ENCODE assay signal across 19 cellular contexts in the genomic region with DNA sequence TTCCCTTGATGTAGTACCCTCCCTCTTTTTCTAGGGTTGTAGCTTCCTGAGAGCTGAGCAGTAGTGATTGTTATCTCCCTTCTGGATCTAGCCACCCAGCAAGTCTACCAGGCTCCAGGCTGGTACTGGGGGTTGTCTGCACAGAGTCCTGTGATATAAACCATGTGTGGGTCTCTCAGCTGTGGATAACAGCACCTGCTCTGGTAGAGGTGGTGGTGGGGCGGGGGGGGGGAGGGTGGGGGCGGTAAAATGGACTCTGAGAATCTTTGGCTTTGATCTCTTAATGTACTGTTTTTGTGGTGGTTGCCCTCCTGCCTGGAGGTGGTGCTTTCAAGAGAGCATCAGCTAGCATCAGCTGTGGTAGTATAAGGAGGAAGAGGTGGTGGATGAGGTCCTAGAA.
DNase-seq lines count a peak whose midpoint lies in the region; ATAC-seq and TF ChIP-seq lines count a peak whose summit lies in the region.
"Had no signal": no experiment of that assay in that cellular context is flagged by ENCODE, and none has a peak within 500 bp of the region (broad histone marks: within the 10 kb centered on the region; RNA-seq: fewer than 3 reads in every experiment).

No MANE protein-coding gene starts in this region.

- H3K4me1 ChIP-seq in DND-41 (ENCODE audit: insufficient read depth, low read length): peaks cover 11% of the 10 kb centered on the region
- H3K4me1 ChIP-seq: BLaER1 treated with 17β-estradiol and CSF1 and Interleukin-3, amounts not matched to agents 10 nM and 100 nM; Caco-2 had no signal

- no peak for DNase-seq in activated CD8-positive, alpha-beta T cell treated with anti-CD3 and anti-CD28 coated beads, Interleukin-2, amount 10 ng/mL, durations not matched to agents 7 days and 5 days
- DNase-seq in activated CD8-positive, alpha-beta T cell treated with anti-CD3 and anti-CD28 coated beads for 36 hours: no peak
- peak; percentile 52 for DNase-seq in DND-41
- no peak for DNase-seq in HuH-7 (ENCODE audit: low spot score)
- DNase-seq in GM10266 (ENCODE audit: extremely low spot score): no peak
- DNase-seq: 8988T; ACHN; Caco-2; Calu3; CD4-positive, alpha-beta T cell; CD8-positive, alpha-beta T cell; DMS79 treated with DMSO at 0.1 percent for 48 hours; EL; GDM1 had no signal

- ATAC-seq in activated CD8-positive, alpha-beta T cell treated with anti-CD3 and anti-CD28 coated beads, Interleukin-2, amount 10 ng/mL, durations not matched to agents 7 days and 5 days: no peak
- ATAC-seq in activated CD8-positive, alpha-beta T cell treated with anti-CD3 and anti-CD28 coated beads for 36 hours: no peak
- ATAC-seq in DND-41 (ENCODE audit: insufficient read depth, low read depth): peak; percentile 87
- ATAC-seq in stimulated activated memory B cell treated with anti-CD40 and anti-IgM and Interleukin-4, amounts not matched to agents 10 μg/mL and 1 μg/mL and 100 μg/mL, for 72 hours: peak; percentile 27
- ATAC-seq in GM21515 (IDR thresholded peaks at IDR 0.05; ENCODE audit: unreplicated experiment): no peak
- ATAC-seq: CD8-positive, alpha-beta T cell had no signal

- TF ChIP-seq CTCF in activated CD8-positive, alpha-beta T cell treated with anti-CD3 and anti-CD28 coated beads for 36 hours (IDR thresholded peaks at IDR 0.05): no peak
- TF ChIP-seq CTCF in DND-41 (IDR thresholded peaks at IDR 0.05; ENCODE audit: borderline replicate concordance, extremely low read depth, low read length, poor library complexity, severe bottlenecking) (no peak), GM10266 (IDR thresholded peaks at IDR 0.05; ENCODE audit: control insufficient read depth, insufficient read depth, low read depth, missing control alignments) (no peak)

- H3K27ac ChIP-seq in DND-41 (ENCODE audit: low read length) (no peak overlapping the region), KOPT-K1 (ENCODE audit: low read depth, low read length, poor library complexity, severe bottlenecking) (peak overlapping the region; percentile 64)
- H3K27ac ChIP-seq: BLaER1 treated with 17β-estradiol and CSF1 and Interleukin-3, amounts not matched to agents 10 nM and 100 nM; C4-2B had no signal

- H3K36me3 ChIP-seq in DND-41 (ENCODE audit: insufficient read depth, low read length) (no peaks in the 10 kb centered on the region), KOPT-K1 (ENCODE audit: insufficient read depth, low read length) (no peaks in the 10 kb centered on the region)
- H3K36me3 ChIP-seq: BLaER1 treated with 17β-estradiol and CSF1 and Interleukin-3, amounts not matched to agents 10 nM and 100 nM had no signal

- no peaks in the 10 kb centered on the region for H3K27me3 Mint-ChIP-seq in activated CD8-positive, alpha-beta T cell treated with anti-CD3 and anti-CD28 coated beads, Interleukin-2, amount 10 ng/mL, durations not matched to agents 7 days and 5 days (ENCODE audit: low read depth)
- no peaks in the 10 kb centered on the region for H3K27me3 Mint-ChIP-seq in activated CD8-positive, alpha-beta T cell treated with anti-CD3 and anti-CD28 coated beads for 36 hours
- H3K27me3 Mint-ChIP-seq in stimulated activated memory B cell treated with anti-CD40 and anti-IgM and Interleukin-4, amounts not matched to agents 10 μg/mL and 1 μg/mL and 100 μg/mL, for 72 hours: no peaks in the 10 kb centered on the region
- H3K27me3 Mint-ChIP-seq: CD4-positive, alpha-beta T cell had no signal

- no peak overlapping the region for H3K4me3 Mint-ChIP-seq in activated CD8-positive, alpha-beta T cell treated with anti-CD3 and anti-CD28 coated beads, Interleukin-2, amount 10 ng/mL, durations not matched to agents 7 days and 5 days
- H3K4me3 Mint-ChIP-seq in activated CD8-positive, alpha-beta T cell treated with anti-CD3 and anti-CD28 coated beads for 36 hours: no peak overlapping the region
- no peak overlapping the region for H3K4me3 Mint-ChIP-seq in stimulated activated memory B cell treated with anti-CD40 and anti-IgM and Interleukin-4, amounts not matched to agents 10 μg/mL and 1 μg/mL and 100 μg/mL, for 72 hours
- H3K4me3 Mint-ChIP-seq: CD4-positive, alpha-beta T cell; CD8-positive, alpha-beta T cell had no signal

- no peak overlapping the region for H3K4me2 ChIP-seq in DND-41 (ENCODE audit: insufficient read depth, low read length)
- H3K4me2 ChIP-seq: BLaER1 treated with 17β-estradiol and CSF1 and Interleukin-3, amounts not matched to agents 10 nM and 100 nM had no signal

- H3K27ac Mint-ChIP-seq in activated CD8-positive, alpha-beta T cell treated with anti-CD3 and anti-CD28 coated beads, Interleukin-2, amount 10 ng/mL, durations not matched to agents 7 days and 5 days: peak overlapping the region; percentile 33
- no peak overlapping the region for H3K27ac Mint-ChIP-seq in activated CD8-positive, alpha-beta T cell treated with anti-CD3 and anti-CD28 coated beads for 36 hours
- H3K27ac Mint-ChIP-seq in stimulated activated memory B cell treated with anti-CD40 and anti-IgM and Interleukin-4, amounts not matched to agents 10 μg/mL and 1 μg/mL and 100 μg/mL, for 72 hours: no peak overlapping the region
- H3K27ac Mint-ChIP-seq: CD4-positive, alpha-beta T cell; CD8-positive, alpha-beta T cell had no signal

- intact Hi-C loops in activated CD8-positive, alpha-beta T cell treated with anti-CD3 and anti-CD28 coated beads for 36 hours (cut with micrococcal nuclease): no loop called here

- POLR2A ChIA-PET in activated CD8-positive, alpha-beta T cell treated with anti-CD3 and anti-CD28 coated beads, Interleukin-2, amount 10 ng/mL, durations not matched to agents 7 days and 5 days (lab: Charles Lee): no interaction called here
- POLR2A ChIA-PET in activated CD8-positive, alpha-beta T cell treated with anti-CD3 and anti-CD28 coated beads for 36 hours (lab: Charles Lee): no interaction called here

- H3K36me3 Mint-ChIP-seq in activated CD8-positive, alpha-beta T cell treated with anti-CD3 and anti-CD28 coated beads, Interleukin-2, amount 10 ng/mL, durations not matched to agents 7 days and 5 days (ENCODE audit: low read depth): no peaks in the 10 kb centered on the region
- H3K36me3 Mint-ChIP-seq in activated CD8-positive, alpha-beta T cell treated with anti-CD3 and anti-CD28 coated beads for 36 hours (ENCODE audit: low read depth): no peaks in the 10 kb centered on the region
- no peaks in the 10 kb centered on the region for H3K36me3 Mint-ChIP-seq in stimulated activated memory B cell treated with anti-CD40 and anti-IgM and Interleukin-4, amounts not matched to agents 10 μg/mL and 1 μg/mL and 100 μg/mL, for 72 hours
- H3K36me3 Mint-ChIP-seq: CD8-positive, alpha-beta T cell had no signal

- no peak overlapping the region for H3K9ac ChIP-seq in DND-41 (ENCODE audit: low read depth, low read length)
- H3K9ac ChIP-seq: BLaER1 treated with 17β-estradiol and CSF1 and Interleukin-3, amounts not matched to agents 10 nM and 100 nM had no signal

- no peak overlapping the region for H3K4me3 ChIP-seq in DND-41 (ENCODE audit: low read depth in 1 of 2, low read length in 2 of 2)
- H3K4me3 ChIP-seq: BLaER1 treated with 17β-estradiol and CSF1 and Interleukin-3, amounts not matched to agents 10 nM and 100 nM had no signal

- H4K20me1 ChIP-seq in DND-41 (ENCODE audit: insufficient read depth, low read length): no peaks in the 10 kb centered on the region
- H4K20me1 ChIP-seq: BLaER1 treated with 17β-estradiol and CSF1 and Interleukin-3, amounts not matched to agents 10 nM and 100 nM had no signal

- no peaks in the 10 kb centered on the region for H3K9me3 ChIP-seq in DND-41 (ENCODE audit: insufficient read depth, low read length, severe bottlenecking)
- H3K9me3 ChIP-seq in KOPT-K1 (ENCODE audit: insufficient read depth, low read length, poor library complexity, severe bottlenecking): no peaks in the 10 kb centered on the region
- H3K9me3 ChIP-seq: BLaER1 treated with 17β-estradiol and CSF1 and Interleukin-3, amounts not matched to agents 10 nM and 100 nM; Caco-2 had no signal

- no peaks in the 10 kb centered on the region for H3K27me3 ChIP-seq in DND-41 (ENCODE audit: insufficient read depth, low read length, poor library complexity)
- H3K27me3 ChIP-seq: BLaER1 treated with 17β-estradiol and CSF1 and Interleukin-3, amounts not matched to agents 10 nM and 100 nM had no signal

- H3K9me3 Mint-ChIP-seq in activated CD8-positive, alpha-beta T cell treated with anti-CD3 and anti-CD28 coated beads, Interleukin-2, amount 10 ng/mL, durations not matched to agents 7 days and 5 days (ENCODE audit: insufficient read depth): peaks cover 9% of the 10 kb centered on the region
- H3K9me3 Mint-ChIP-seq in activated CD8-positive, alpha-beta T cell treated with anti-CD3 and anti-CD28 coated beads for 36 hours: peaks cover 6% of the 10 kb centered on the region
- peaks cover 5% of the 10 kb centered on the region for H3K9me3 Mint-ChIP-seq in stimulated activated memory B cell treated with anti-CD40 and anti-IgM and Interleukin-4, amounts not matched to agents 10 μg/mL and 1 μg/mL and 100 μg/mL, for 72 hours

- H3K79me2 ChIP-seq in DND-41 (ENCODE audit: insufficient read depth, low read length): no peaks in the 10 kb centered on the region

- CTCF ChIA-PET in activated CD8-positive, alpha-beta T cell treated with anti-CD3 and anti-CD28 coated beads, Interleukin-2, amount 10 ng/mL, durations not matched to agents 7 days and 5 days (lab: Charles Lee): no interaction called here
- CTCF ChIA-PET in activated CD8-positive, alpha-beta T cell treated with anti-CD3 and anti-CD28 coated beads for 36 hours (lab: Charles Lee): no interaction called here

- no peak overlapping the region for H2AFZ ChIP-seq in DND-41 (ENCODE audit: low read depth, low read length)

- H3K4me1 Mint-ChIP-seq in activated CD8-positive, alpha-beta T cell treated with anti-CD3 and anti-CD28 coated beads, Interleukin-2, amount 10 ng/mL, durations not matched to agents 7 days and 5 days (ENCODE audit: low read depth): no peaks in the 10 kb centered on the region
- no peaks in the 10 kb centered on the region for H3K4me1 Mint-ChIP-seq in activated CD8-positive, alpha-beta T cell treated with anti-CD3 and anti-CD28 coated beads for 36 hours (ENCODE audit: low read depth)
- H3K4me1 Mint-ChIP-seq in stimulated activated memory B cell treated with anti-CD40 and anti-IgM and Interleukin-4, amounts not matched to agents 10 μg/mL and 1 μg/mL and 100 μg/mL, for 72 hours: no peaks in the 10 kb centered on the region

Comparison
In these comparisons a context has a peak if more than half of its experiments do, and no peak if none do; other contexts are left out.
1. ATAC-seq: peak in DND-41 (single experiment) and stimulated activated memory B cell treated with anti-CD40 and anti-IgM and Interleukin-4, amounts not matched to agents 10 μg/mL and 1 μg/mL and 100 μg/mL, for 72 hours (single experiment); none in activated CD8-positive, alpha-beta T cell treated with anti-CD3 and anti-CD28 coated beads, Interleukin-2, amount 10 ng/mL, durations not matched to agents 7 days and 5 days (single experiment), activated CD8-positive, alpha-beta T cell treated with anti-CD3 and anti-CD28 coated beads for 36 hours (single experiment) and GM21515 (single experiment).